In the genomic region with DNA sequence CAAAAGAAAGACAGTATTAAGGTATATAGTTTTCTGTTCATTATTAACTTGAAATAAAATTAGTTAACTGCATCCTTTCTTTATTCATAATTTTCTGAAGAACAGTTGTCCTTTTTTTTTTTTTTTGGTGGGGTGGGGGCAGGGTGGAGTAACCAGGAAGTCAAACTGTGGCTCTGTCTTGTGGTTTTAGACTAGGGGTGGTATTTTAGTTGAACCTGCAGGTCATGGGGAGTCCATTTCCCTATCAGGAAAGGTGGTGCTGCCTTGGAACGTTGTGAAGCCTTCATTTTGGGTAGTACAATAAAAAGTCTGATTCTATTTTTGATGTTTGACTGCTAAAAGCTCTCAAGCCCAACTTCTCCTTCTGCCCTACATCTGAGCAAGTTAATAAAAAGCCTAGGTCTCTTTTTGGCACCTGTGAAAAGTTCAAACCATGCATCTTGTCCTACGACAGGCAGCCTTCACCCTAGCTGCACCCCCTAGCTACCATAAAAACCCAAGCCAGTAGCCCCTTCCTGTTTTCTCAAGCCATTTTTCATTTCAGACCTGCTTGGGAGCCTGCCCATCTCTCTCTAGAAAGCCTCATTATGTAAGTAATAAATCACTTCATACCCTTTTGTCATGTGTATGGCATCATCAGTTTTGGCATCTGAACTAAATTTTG, we compare ENCODE assay signal across 13 cellular contexts. TPM values are rescaled to one million over a fixed set of nuclear protein-coding genes. Genes with fewer than 3 reads are reported as not detected.
DNase-seq lines count a peak whose midpoint lies in the region; ATAC-seq and TF ChIP-seq lines count a peak whose summit lies in the region.
"Had no signal": no experiment of that assay in that cellular context is flagged by ENCODE, and none has a peak within 500 bp of the region (broad histone marks: within the 10 kb centered on the region; RNA-seq: fewer than 3 reads in every experiment).

No MANE protein-coding gene starts in this region.

- peaks cover 0 to 3% (median 0%) of the 10 kb centered on the region in 7 donors for H3K9me3 Mint-ChIP-seq in CD14-positive monocyte

- peaks cover 7% of the 10 kb centered on the region for H3K4me1 Mint-ChIP-seq in T-helper 17 cell
- H3K4me1 Mint-ChIP-seq in CD14-positive monocyte: peaks cover 13% of the 10 kb centered on the region

- no peak overlapping the region for H3K4me3 ChIP-seq in dorsolateral prefrontal cortex
- H3K4me3 ChIP-seq: ascending aorta had no signal

- ATAC-seq in GM18505 (IDR thresholded peaks at IDR 0.05; ENCODE audit: unreplicated experiment) (peak; percentile 79), GM19452 (IDR thresholded peaks at IDR 0.05; ENCODE audit: unreplicated experiment) (peak; percentile 81), HG03108 (IDR thresholded peaks at IDR 0.05; ENCODE audit: unreplicated experiment) (peak; percentile 88), T-helper 17 cell (peak; percentile 63)
- ATAC-seq: stimulated activated naive CD8-positive, alpha-beta T cell treated with anti-CD3 and anti-CD28 coated beads, Interleukin-15, Interleukin-2, amounts not matched to agents 100 U/mL and 50 U/mL, for 24 hours had no signal

- H3K27me3 Mint-ChIP-seq in T-helper 17 cell (no peaks in the 10 kb centered on the region), CD14-positive monocyte (ENCODE audit: low read depth in 3 of 3) (no peaks in the 10 kb centered on the region)

- H3K27me3 ChIP-seq in dorsolateral prefrontal cortex: no peaks in the 10 kb centered on the region
- H3K27me3 ChIP-seq: ascending aorta had no signal

- H3K27ac ChIP-seq in dorsolateral prefrontal cortex: no peak overlapping the region
- H3K27ac ChIP-seq: ascending aorta, VCaP had no signal

- peaks cover 3% of the 10 kb centered on the region for H3K36me3 Mint-ChIP-seq in T-helper 17 cell (ENCODE audit: low read depth)
- H3K36me3 Mint-ChIP-seq in CD14-positive monocyte: no peaks in the 10 kb centered on the region

- H3K4me3 Mint-ChIP-seq in T-helper 17 cell (peak overlapping the region; percentile 62), CD14-positive monocyte (peak overlapping the region in 1 of 2 donors; percentile 43)

- no peak for TF ChIP-seq CTCF in CD14-positive monocyte (IDR thresholded peaks at IDR 0.05)
- TF ChIP-seq CTCF in dorsolateral prefrontal cortex (IDR thresholded peaks at IDR 0.05 in 54 of 56, conservative IDR thresholded peaks at IDR 0.05 in 2 of 56; ENCODE audit: low read depth in 1 of 56, partially characterized antibody in 56 of 56): no peak

- DNase-seq in T-helper 17 cell (no peak), NK-92 (lab: John Stamatoyannopoulos, UW; ENCODE audit: unreplicated experiment) (no peak), CD14-positive monocyte (ENCODE audit: low spot score) (no peak), RKO (ENCODE audit: low spot score) (no peak), dorsolateral prefrontal cortex (no peak)
- DNase-seq: stimulated activated naive CD8-positive, alpha-beta T cell treated with anti-CD3 and anti-CD28 coated beads, Interleukin-15, Interleukin-2, amounts not matched to agents 100 U/mL and 50 U/mL, for 24 hours had no signal

- TF ChIP-seq POLR2A in GM18505 (IDR thresholded peaks at IDR 0.05; ENCODE audit: borderline replicate concordance, extremely low read depth, insufficient read depth, insufficient read length): no peak

- H3K9me3 ChIP-seq in T-helper 17 cell (ENCODE audit: control insufficient read depth, low read length, poor library complexity, severe bottlenecking): no peaks in the 10 kb centered on the region
- H3K9me3 ChIP-seq: ascending aorta had no signal

- peak overlapping the region; percentile 71 for H3K27ac Mint-ChIP-seq in T-helper 17 cell
- H3K27ac Mint-ChIP-seq in CD14-positive monocyte: peak overlapping the region in 2 of 7 donors; percentile 34 to 38

- intact Hi-C loops in CD14-positive monocyte (cut with micrococcal nuclease) (no loop called here), dorsolateral prefrontal cortex (cut with DNase I) (no loop called here)

RNA-seq across cellular contexts. Expression of a gene that starts 31.2 kb away (rescaled TPM):
- total RNA-seq in T-helper 17 cell (10 to 100 TPM; 21.1 to 22.7 TPM), dorsolateral prefrontal cortex (10 to 100 TPM; 17.8 to 37.3 (median 27.6) TPM)
- polyA plus RNA-seq in CD14-positive monocyte: 10 to 100 TPM; 18.3 to 18.7 TPM

RNA-seq across cellular contexts. Expression of a gene that starts 31.7 kb away (rescaled TPM):
- total RNA-seq in T-helper 17 cell (not detected), dorsolateral prefrontal cortex (under 1 TPM in 5 of 120 experiments, not detected in 115; 0.07 to 0.43 (median 0.10) TPM)
- polyA plus RNA-seq in CD14-positive monocyte: not detected
- total RNA-seq: ascending aorta, lung microvascular endothelial cell, skeletal muscle tissue had no signal
